Comparison of ENCODE assay signal across 28 cellular contexts in the genomic region with DNA sequence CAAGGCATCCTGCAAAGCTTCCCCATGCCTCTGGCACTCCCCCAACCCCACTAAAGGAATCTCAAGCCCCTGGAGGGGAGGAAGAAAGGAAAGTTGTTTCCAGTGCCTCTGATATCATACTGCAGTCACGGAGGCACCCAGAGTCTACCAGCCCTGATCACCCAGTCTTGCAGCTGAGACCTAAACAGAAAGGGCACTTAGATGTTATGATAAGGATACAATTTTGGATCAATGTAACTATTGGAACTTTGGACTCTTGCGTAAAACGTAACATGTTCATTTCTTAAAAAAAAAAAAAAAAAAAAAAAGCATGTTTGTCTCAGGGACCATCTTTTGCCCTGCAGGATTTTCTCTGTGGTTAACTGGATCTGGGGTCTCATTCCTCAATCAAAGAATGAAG.
"Had no signal": no experiment of that assay in that cellular context is flagged by ENCODE, and none has a peak within 500 bp of the region (broad histone marks: within the 10 kb centered on the region; RNA-seq: fewer than 3 reads in every experiment).

No MANE protein-coding gene starts in this region.

- H3K36me3 ChIP-seq: ascending aorta, cardiac muscle cell had no signal

- H3K4me3 ChIP-seq: ascending aorta, cardiac muscle cell had no signal

- H3K27ac ChIP-seq: ascending aorta, cardiac muscle cell, VCaP had no signal

- H3K9me3 ChIP-seq: ascending aorta had no signal

- H3K27me3 ChIP-seq: ascending aorta had no signal

- DNase-seq: activated B cell treated with CpG ODN at 0.5 μM for 24 hours; activated CD4-positive, alpha-beta memory T cell treated with anti-CD3 and anti-CD28 coated beads for 36 hours; activated CD4-positive, alpha-beta T cell treated with anti-CD3 and anti-CD28 coated beads for 4 hours; activated CD4-positive, alpha-beta T cell treated with anti-CD3 and anti-CD28 coated beads, Interleukin-2, amount 10 ng/mL, durations not matched to agents 24 days and 14 days; activated CD4-positive, alpha-beta T cell treated with anti-CD3 and anti-CD28 coated beads, Interleukin-2, amount 50 U/mL, for 1 hour; activated CD4-positive, alpha-beta T cell treated with anti-CD3 and anti-CD28 coated beads, Interleukin-2, amount 50 U/mL, for 4 hours; activated CD4-positive, CD25-positive, alpha-beta regulatory T cell treated with anti-CD3 and anti-CD28 coated beads, Interleukin-2, amount 50 U/mL, for 72 hours; activated CD8-positive, alpha-beta memory T cell treated with anti-CD3 and anti-CD28 coated beads, Interleukin-2, amount 50 U/mL, for 4 hours; activated CD8-positive, alpha-beta T cell treated with anti-CD3 and anti-CD28 coated beads for 36 hours; activated effector memory CD4-positive, alpha-beta T cell treated with Interleukin-2 at 50 U/mL for 16 hours; activated gamma-delta T cell; activated naive CD4-positive, alpha-beta T cell treated with anti-CD3 and anti-CD28 coated beads, Interleukin-2, amount 10 ng/mL, durations not matched to agents 7 days and 5 days; activated naive CD4-positive, alpha-beta T cell treated with Interleukin-2 at 50 U/mL for 16 hours; activated naive CD8-positive, alpha-beta T cell treated with anti-CD3 and anti-CD28 coated beads, Interleukin-2, amount 10 ng/mL, durations not matched to agents 7 days and 5 days; activated naive CD8-positive, alpha-beta T cell treated with anti-CD3 and anti-CD28 coated beads, Interleukin-2, amount 50 U/mL, for 24 hours; activated T-cell treated with anti-CD3 and anti-CD28 coated beads for 4 hours; activated T-cell treated with anti-CD3 and anti-CD28 coated beads, Interleukin-2, amount 50 U/mL, for 1 hour; activated T-cell treated with anti-CD3 and anti-CD28 coated beads, Interleukin-2, amount 50 U/mL, for 4 hours; activated T-cell treated with anti-CD3 and anti-CD28 coated beads, Interleukin-2, amount 50 U/mL, for 72 hours; amygdala; anterior cingulate cortex; caudate nucleus; cerebellar nuclear complex; T-helper 1 cell; T-helper 9 cell had no signal

- ATAC-seq: activated CD8-positive, alpha-beta T cell treated with anti-CD3 and anti-CD28 coated beads for 36 hours; activated naive CD8-positive, alpha-beta T cell treated with anti-CD3 and anti-CD28 coated beads, Interleukin-2, amount 50 U/mL, for 24 hours; activated T-cell treated with anti-CD3 and anti-CD28 coated beads, Interleukin-2, amount 50 U/mL, for 4 hours; activated T-cell treated with anti-CD3 and anti-CD28 coated beads, Interleukin-2, amount 50 U/mL, for 72 hours had no signal
